ENCODE assay signal across 20 cellular contexts in the genomic region with DNA sequence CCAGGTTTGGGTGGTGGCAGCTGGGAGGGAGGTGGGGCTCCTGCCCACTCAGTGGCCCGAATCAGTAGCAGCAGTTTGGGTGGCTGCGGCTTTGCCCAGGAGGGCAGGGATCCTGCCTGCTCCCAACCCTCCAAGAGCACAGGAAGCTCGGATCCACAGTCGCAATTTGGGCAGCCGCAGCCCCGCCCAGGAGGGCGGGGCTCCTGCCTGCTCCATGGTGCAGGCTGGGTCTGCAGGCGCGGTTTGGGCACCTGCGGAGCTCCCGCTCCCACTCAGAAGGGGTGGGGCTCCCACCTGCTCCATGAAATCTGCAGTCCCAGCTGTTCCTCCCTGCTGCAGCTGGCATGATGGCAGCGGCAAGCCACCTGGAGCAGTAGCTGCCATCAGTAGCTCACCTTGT. TPM values are rescaled to one million over a fixed set of nuclear protein-coding genes. Genes with fewer than 3 reads are reported as not detected.
DNase-seq lines count a peak whose midpoint lies in the region; ATAC-seq and TF ChIP-seq lines count a peak whose summit lies in the region.
"Had no signal": no experiment of that assay in that cellular context is flagged by ENCODE, and none has a peak within 500 bp of the region (broad histone marks: within the 10 kb centered on the region; RNA-seq: fewer than 3 reads in every experiment).

No MANE protein-coding gene starts in this region.

- WGBS in aorta, 2 donors: 44 to 54% methylated on average over 12 of the region's 12 CpGs

- H3K4me1 ChIP-seq in HUES6 (ENCODE audit: control insufficient read depth, insufficient read depth, low read length): peaks cover 7% of the 10 kb centered on the region; the same call in 1 of the 2 replicates
- no peaks in the 10 kb centered on the region for H3K4me1 ChIP-seq in mucosa of descending colon (ENCODE audit: low read depth)
- H3K4me1 ChIP-seq in aorta (ENCODE audit: control insufficient read depth in 1 of 2, insufficient read depth in 2 of 2, low read length in 2 of 2): no peaks in the 10 kb centered on the region
- H3K4me1 ChIP-seq: BLaER1, left lung had no signal

- H3K27ac ChIP-seq in HUES6 (ENCODE audit: low read depth, low read length) (no peak overlapping the region), aorta (ENCODE audit: low read depth in 1 of 2, low read length in 2 of 2) (no peak overlapping the region)
- H3K27ac ChIP-seq: BLaER1, left lung had no signal

- ATAC-seq in mucosa of descending colon (peak; percentile 69), aorta (ENCODE audit: low FRiP score) (no peak), HG03432 (IDR thresholded peaks at IDR 0.05; ENCODE audit: unreplicated experiment) (no peak), natural killer cell (no peak)
- ATAC-seq: activated CD8-positive, alpha-beta memory T cell treated with anti-CD3 and anti-CD28 coated beads, Interleukin-2, amount 10 ng/mL, durations not matched to agents 7 days and 5 days; activated naive CD8-positive, alpha-beta T cell treated with anti-CD3 and anti-CD28 coated beads, Interleukin-2, amount 50 U/mL, for 24 hours; left lung had no signal

- no peaks in the 10 kb centered on the region for H3K4me1 Mint-ChIP-seq in natural killer cell
- H3K4me1 Mint-ChIP-seq: activated CD8-positive, alpha-beta memory T cell treated with anti-CD3 and anti-CD28 coated beads, Interleukin-2, amount 10 ng/mL, durations not matched to agents 7 days and 5 days; activated naive CD8-positive, alpha-beta T cell treated with anti-CD3 and anti-CD28 coated beads, Interleukin-2, amount 50 U/mL, for 24 hours had no signal

- intact Hi-C loops in mucosa of descending colon (cut with DNase I, micrococcal nuclease): no loop called here
- intact Hi-C loops in aorta (cut with DNase I): no loop called here
- intact Hi-C loops in natural killer cell (cut with micrococcal nuclease): no loop called here

- TF ChIP-seq CTCF in mucosa of descending colon (IDR thresholded peaks at IDR 0.05): no peak
- TF ChIP-seq CTCF in natural killer cell (IDR thresholded peaks at IDR 0.05): no peak

- peaks cover 23 to 27% of the 10 kb centered on the region in 2 donors for H3K27me3 Mint-ChIP-seq in natural killer cell (ENCODE audit: low read depth in 2 of 2)

- H3K9me3 Mint-ChIP-seq in natural killer cell: peaks cover 0 to 2% of the 10 kb centered on the region in 2 donors
- H3K9me3 Mint-ChIP-seq: activated naive CD8-positive, alpha-beta T cell treated with anti-CD3 and anti-CD28 coated beads, Interleukin-2, amount 50 U/mL, for 24 hours; activated T-helper 2 cell treated with anti-CD3 and anti-CD28 coated beads, Interferon-gamma antibody, Interleukin-2, Interleukin-4, amounts not matched to agents 10 μg/mL and 5 μg/mL and 100 μg/mL, durations not matched to agents 14 hours and 24 hours and 36 hours had no signal

- no peak overlapping the region for H3K4me3 Mint-ChIP-seq in natural killer cell
- H3K4me3 Mint-ChIP-seq: activated CD8-positive, alpha-beta memory T cell treated with anti-CD3 and anti-CD28 coated beads, Interleukin-2, amount 10 ng/mL, durations not matched to agents 7 days and 5 days; activated naive CD8-positive, alpha-beta T cell treated with anti-CD3 and anti-CD28 coated beads, Interleukin-2, amount 50 U/mL, for 24 hours had no signal

- no peaks in the 10 kb centered on the region for H3K36me3 Mint-ChIP-seq in natural killer cell
- H3K36me3 Mint-ChIP-seq: activated CD8-positive, alpha-beta memory T cell treated with anti-CD3 and anti-CD28 coated beads, Interleukin-2, amount 10 ng/mL, durations not matched to agents 7 days and 5 days had no signal

- H3K4me3 ChIP-seq in HUES6 (ENCODE audit: low read depth, low read length) (peak overlapping the region; percentile 20; the same call in 1 of the 2 replicates), mucosa of descending colon (no peak overlapping the region), aorta (ENCODE audit: low read length in 2 of 2) (no peak overlapping the region)
- H3K4me3 ChIP-seq: BLaER1, left lung had no signal

- DNase-seq in NCI-H187 (lab: John Stamatoyannopoulos, UW): peak; percentile 14 to 69
- DNase-seq in NCI-H187 treated with DMSO at 0.1 percent for 48 hours (lab: John Stamatoyannopoulos, UW): no peak
- peak; percentile 84 for DNase-seq in SW480 (ENCODE audit: low spot score)
- DNase-seq in mucosa of descending colon: peak in 2 of 3 donors; percentile 31 to 45
- no peak for DNase-seq in aorta
- no peak for DNase-seq in natural killer cell
- DNase-seq: activated CD8-positive, alpha-beta memory T cell treated with anti-CD3 and anti-CD28 coated beads, Interleukin-2, amount 10 ng/mL, durations not matched to agents 7 days and 5 days; activated naive CD8-positive, alpha-beta T cell treated with anti-CD3 and anti-CD28 coated beads, Interleukin-2, amount 50 U/mL, for 24 hours; DMS79 treated with DMSO at 0.1 percent for 48 hours; foreskin fibroblast; GOT3; KG1; SK-N-SH had no signal

- no peaks in the 10 kb centered on the region for H3K36me3 ChIP-seq in HUES6 (ENCODE audit: control insufficient read depth, insufficient read depth, low read length)
- no peaks in the 10 kb centered on the region for H3K36me3 ChIP-seq in mucosa of descending colon (ENCODE audit: low read depth)
- H3K36me3 ChIP-seq in aorta (ENCODE audit: control insufficient read depth in 1 of 2, insufficient read depth in 2 of 2, low read length in 1 of 2): no peaks in the 10 kb centered on the region
- H3K36me3 ChIP-seq: BLaER1, left lung had no signal

- no peak overlapping the region for H3K27ac Mint-ChIP-seq in natural killer cell
- H3K27ac Mint-ChIP-seq: activated CD8-positive, alpha-beta memory T cell treated with anti-CD3 and anti-CD28 coated beads, Interleukin-2, amount 10 ng/mL, durations not matched to agents 7 days and 5 days; activated naive CD8-positive, alpha-beta T cell treated with anti-CD3 and anti-CD28 coated beads, Interleukin-2, amount 50 U/mL, for 24 hours; activated T-helper 2 cell treated with anti-CD3 and anti-CD28 coated beads, Interferon-gamma antibody, Interleukin-2, Interleukin-4, amounts not matched to agents 10 μg/mL and 5 μg/mL and 100 μg/mL, durations not matched to agents 14 hours and 24 hours and 36 hours had no signal

- no peaks in the 10 kb centered on the region for H3K27me3 ChIP-seq in HUES6 (ENCODE audit: control insufficient read depth, insufficient read depth, low read length)
- H3K27me3 ChIP-seq in aorta (ENCODE audit: control insufficient read depth in 1 of 2, insufficient read depth in 2 of 2, low read length in 1 of 2): no peaks in the 10 kb centered on the region
- H3K27me3 ChIP-seq: BLaER1 had no signal

- H3K9me3 ChIP-seq in HUES6 (ENCODE audit: control insufficient read depth, insufficient read depth, low read depth, low read length) (no peaks in the 10 kb centered on the region), mucosa of descending colon (no peaks in the 10 kb centered on the region), aorta (ENCODE audit: control insufficient read depth, low read length) (no peaks in the 10 kb centered on the region)
- H3K9me3 ChIP-seq: BLaER1, left lung, SK-N-SH had no signal

- no peak overlapping the region for H3K9ac ChIP-seq in HUES6 (ENCODE audit: low read length)
- H3K9ac ChIP-seq: BLaER1, SK-N-SH had no signal

RNA-seq across cellular contexts. Expression of gene CALCB, which starts 38.1 kb away (rescaled TPM):
- total RNA-seq in mucosa of descending colon: 1 to 10 TPM in 1 of 3 donors, not detected in 2; 1.6 TPM
- under 1 TPM; 0.15 to 0.16 TPM for total RNA-seq in aorta
- polyA plus RNA-seq in aorta: not detected
- total RNA-seq in natural killer cell: 1 to 10 TPM in 1 of 3 donors, under 1 TPM in 2; 0.19 to 1.3 (median 0.27) TPM
- total RNA-seq: A172, temporal lobe had no signal

Comparison
In these comparisons a context has a peak if more than half of its experiments do, and no peak if none do; other contexts are left out.
1. DNase-seq: peak in NCI-H187 (2 of 2), SW480 (single experiment) and mucosa of descending colon (2 of 3); none in NCI-H187 treated with DMSO at 0.1 percent for 48 hours (single experiment), aorta (0 of 2) and natural killer cell (single experiment).